In the genomic region with DNA sequence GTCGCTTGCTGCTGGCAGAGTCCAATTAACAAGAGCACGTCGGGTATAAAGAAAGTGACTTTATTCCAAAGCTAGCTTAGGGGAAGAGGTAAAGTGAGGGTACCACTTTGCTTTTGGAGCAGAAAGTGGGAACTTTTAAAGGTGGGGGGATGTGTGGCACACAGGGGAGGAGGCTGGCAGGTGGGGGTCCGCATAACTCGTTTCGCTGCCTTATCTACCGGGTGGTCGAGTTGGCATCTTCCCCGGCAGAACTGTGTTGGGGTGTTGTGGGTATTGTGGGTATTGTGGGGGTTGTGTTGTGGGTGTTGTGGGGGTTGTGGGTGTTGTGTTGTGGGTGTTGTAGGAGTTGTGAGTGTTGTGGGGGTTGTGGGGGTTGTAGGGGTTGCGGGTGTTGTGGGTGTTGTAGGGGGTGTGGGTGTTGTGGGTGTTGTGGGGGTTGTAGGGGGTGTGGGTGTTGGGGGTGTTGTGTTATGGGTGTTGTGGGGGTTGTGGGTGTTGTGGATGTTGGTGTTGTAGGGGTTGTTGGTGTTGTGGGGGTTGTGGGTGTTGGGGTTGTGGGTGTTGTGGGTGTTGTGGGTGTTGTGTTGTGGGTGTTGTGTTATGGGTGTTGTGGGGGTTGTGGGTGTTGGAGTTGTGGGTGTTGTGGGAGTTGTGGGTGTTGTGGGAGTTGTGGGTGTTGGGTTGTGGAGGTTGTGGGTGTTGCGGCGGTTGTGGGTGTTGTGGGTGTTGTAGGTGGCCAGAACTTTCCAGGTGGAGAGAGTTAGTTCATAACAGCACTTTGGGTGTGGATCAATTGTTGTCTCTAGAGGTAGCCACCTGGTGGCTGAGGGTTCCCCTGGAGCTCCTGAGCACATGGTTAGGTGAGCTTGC, we compare ENCODE assay signal across 11 cellular contexts. TPM values are rescaled to one million over a fixed set of nuclear protein-coding genes. Genes with fewer than 3 reads are reported as not detected.
DNase-seq lines count a peak whose midpoint lies in the region; ATAC-seq, FAIRE-seq and TF ChIP-seq lines count a peak whose summit lies in the region.
"Had no signal": no experiment of that assay in that cellular context is flagged by ENCODE, and none has a peak within 500 bp of the region (broad histone marks: within the 10 kb centered on the region; RNA-seq: fewer than 3 reads in every experiment).

No MANE protein-coding gene starts in this region.

- H3K27ac ChIP-seq in RWPE2 (ENCODE audit: poor library complexity, severe bottlenecking), result no peak overlapping the region
- no peak overlapping the region for H3K27ac ChIP-seq in small intestine (ENCODE audit: low read depth in 1 of 2, low read length in 1 of 2)
- H3K27ac ChIP-seq: parathyroid adenoma, thoracic aorta had no signal

- H3K4me3 ChIP-seq in GM12875 (ENCODE audit: low read depth, low read length) (peak overlapping the region; percentile 58), RWPE2 (ENCODE audit: severe bottlenecking) (no peak overlapping the region), small intestine (ENCODE audit: low read depth in 1 of 2, low read length in 2 of 2) (no peak overlapping the region)

- peak; percentile 60; the same call in 1 of the 3 replicates for ATAC-seq in RWPE2 (ENCODE audit: low read depth)
- no peak for ATAC-seq in HG03139 (IDR thresholded peaks at IDR 0.05; ENCODE audit: unreplicated experiment)
- no peak for ATAC-seq in HG03097 (IDR thresholded peaks at IDR 0.05; ENCODE audit: low FRiP score, unreplicated experiment)

- DNase-seq in RWPE2 (ENCODE audit: low spot score), result no peak
- DNase-seq in T47D (ENCODE audit: low read depth in 1 of 2, low spot score in 1 of 2), result peak; percentile 45 to 51
- DNase-seq in small intestine, result peak; percentile 47
- DNase-seq in T-helper 9 cell, result no peak
- no peak for DNase-seq in iPS-NIHi11 (ENCODE audit: low spot score)
- DNase-seq: NCI-H226 had no signal

- FAIRE-seq in small intestine (lab: Jason Lieb, UNC), result no peak

- H3K9me3 ChIP-seq in RWPE2 (ENCODE audit: severe bottlenecking) (no peaks in the 10 kb centered on the region), small intestine (ENCODE audit: control insufficient read depth, low read depth) (no peaks in the 10 kb centered on the region)
- H3K9me3 ChIP-seq: thoracic aorta had no signal

- in situ Hi-C loops in T47D (cut with HindIII; ENCODE audit: low pct_unique_long_range_greater_than_20kb, low sequenced_read_pairs), result no loop called here

- no peaks in the 10 kb centered on the region for H3K27me3 ChIP-seq in RWPE2 (ENCODE audit: insufficient read depth, poor library complexity, severe bottlenecking)
- no peaks in the 10 kb centered on the region for H3K27me3 ChIP-seq in small intestine (ENCODE audit: control insufficient read depth in 2 of 2, insufficient read depth in 2 of 2, low read length in 2 of 2)

- peaks cover 2% of the 10 kb centered on the region for H3K4me1 ChIP-seq in RWPE2 (ENCODE audit: insufficient read depth, poor library complexity, severe bottlenecking)
- peaks cover 4 to 12% of the 10 kb centered on the region in 2 donors for H3K4me1 ChIP-seq in small intestine (ENCODE audit: control insufficient read depth in 2 of 2, insufficient read depth in 1 of 2, low read depth in 1 of 2, low read length in 1 of 2)

- 67 to 81% (median 75%) methylated on average over 12 of the region's 12 CpGs for WGBS in small intestine, 3 donors

- H3K36me3 ChIP-seq in RWPE2 (ENCODE audit: low read depth) (no peaks in the 10 kb centered on the region), small intestine (ENCODE audit: control insufficient read depth in 2 of 2, insufficient read depth in 2 of 2, low read length in 2 of 2) (no peaks in the 10 kb centered on the region)
- H3K36me3 ChIP-seq: thoracic aorta had no signal

- TF ChIP-seq CTCF in GM12875 (IDR thresholded peaks at IDR 0.05; ENCODE audit: borderline replicate concordance, insufficient read depth, low read depth, low read length), result peak; percentile 41; the same call in 1 of the 2 replicates
- TF ChIP-seq CTCF in RWPE2 (IDR thresholded peaks at IDR 0.05; ENCODE audit: poor library complexity, severe bottlenecking), result no peak

RNA-seq across cellular contexts. Expression of a gene that starts 52.7 kb away (rescaled TPM):
- 10 to 100 TPM; 21.3 to 43.9 (median 41.6) TPM for polyA plus RNA-seq in small intestine

Comparison
In these comparisons a context has a peak if more than half of its experiments do, and no peak if none do; other contexts are left out.
1. DNase-seq: peak in T47D (2 of 2) and small intestine (single experiment); none in RWPE2 (single experiment), T-helper 9 cell (single experiment) and iPS-NIHi11 (single experiment).